ENCODE assay signal across 1 cellular context in the genomic region with DNA sequence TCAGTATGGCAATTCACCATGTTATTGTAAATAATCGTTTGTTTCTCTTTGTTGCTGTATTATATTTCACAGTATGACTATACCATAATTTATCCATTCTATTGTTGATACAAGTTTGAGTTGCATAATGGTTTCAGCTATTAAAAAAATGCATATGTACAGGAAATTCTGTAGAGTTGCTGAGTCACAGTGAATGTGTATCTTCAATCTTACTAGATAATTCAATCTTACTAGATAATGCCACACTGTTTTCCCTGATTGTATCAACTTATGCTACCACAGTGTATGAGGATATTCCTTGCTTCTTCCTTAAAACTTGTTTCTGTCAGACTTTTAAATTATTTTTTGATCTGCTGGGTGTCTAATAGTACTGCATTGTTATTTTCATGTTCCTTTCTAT.
A peak's percentile ranks its signal among the peaks of the same experiment; 100 is the strongest.
TF ChIP-seq lines count a peak whose summit lies in the region.

No MANE protein-coding gene starts in this region.

TF ChIP-seq in K562, 482 proteins besides CTCF, POLR2A, EP300 and RAD21 (continued from another document):
- TF ChIP-seq THRB (CRISPR knock-in tag; conservative IDR thresholded peaks at IDR 0.05) (no peak), SOX6 (IDR thresholded peaks at IDR 0.05) (peak; percentile 75; the same call in 1 of the 2 replicates), ZNF57 (CRISPR knock-in tag; IDR thresholded peaks at IDR 0.05) (no peak), TFAM (CRISPR knock-in tag; conservative IDR thresholded peaks at IDR 0.05) (no peak), ZC3H4 (CRISPR knock-in tag; IDR thresholded peaks at IDR 0.05; ENCODE audit: borderline replicate concordance) (no peak), ATF3 (IDR thresholded peaks at IDR 0.05) (peak; percentile 55), ATF3 (CRISPR knock-in tag; conservative IDR thresholded peaks at IDR 0.05) (no peak), EP400 (IDR thresholded peaks at IDR 0.05) (peak; percentile 48), ZNF766 (CRISPR knock-in tag; conservative IDR thresholded peaks at IDR 0.05) (no peak), ZNF324 (CRISPR knock-in tag; IDR thresholded peaks at IDR 0.05) (no peak), NCOR1 (IDR thresholded peaks at IDR 0.05) (peak; percentile 25), ZNF212 (CRISPR knock-in tag; IDR thresholded peaks at IDR 0.05) (no peak), ETV6 (IDR thresholded peaks at IDR 0.05; ENCODE audit: borderline replicate concordance in 1 of 2, low read depth in 2 of 2, low read length in 1 of 2) (no peak), ETV6 (CRISPR knock-in tag; IDR thresholded peaks at IDR 0.05; ENCODE audit: borderline replicate concordance) (no peak), ZNF561 (CRISPR knock-in tag; conservative IDR thresholded peaks at IDR 0.05) (no peak), ZNF511 (CRISPR knock-in tag; IDR thresholded peaks at IDR 0.05) (no peak), ZNF586 (CRISPR knock-in tag; conservative IDR thresholded peaks at IDR 0.05) (no peak), ZNF197 (CRISPR knock-in tag; IDR thresholded peaks at IDR 0.05; ENCODE audit: low read depth) (no peak), SMAD4 (CRISPR knock-in tag; conservative IDR thresholded peaks at IDR 0.05) (no peak), ELK1 (CRISPR knock-in tag; IDR thresholded peaks at IDR 0.05) (no peak), CBX5 (IDR thresholded peaks at IDR 0.05; ENCODE audit: borderline replicate concordance, low read depth) (no peak), ARID1B (IDR thresholded peaks at IDR 0.05) (peak; percentile 76), HIVEP1 (CRISPR knock-in tag; IDR thresholded peaks at IDR 0.05) (no peak), RAD51 (IDR thresholded peaks at IDR 0.05; ENCODE audit: borderline replicate concordance, low read depth) (no peak), GTF2E2 (tag; IDR thresholded peaks at IDR 0.05) (no peak), U2AF1 (optimal IDR thresholded peaks at IDR 0.05; ENCODE audit: low read depth, low read length) (no peak)
- TF ChIP-seq, protein P1, sequence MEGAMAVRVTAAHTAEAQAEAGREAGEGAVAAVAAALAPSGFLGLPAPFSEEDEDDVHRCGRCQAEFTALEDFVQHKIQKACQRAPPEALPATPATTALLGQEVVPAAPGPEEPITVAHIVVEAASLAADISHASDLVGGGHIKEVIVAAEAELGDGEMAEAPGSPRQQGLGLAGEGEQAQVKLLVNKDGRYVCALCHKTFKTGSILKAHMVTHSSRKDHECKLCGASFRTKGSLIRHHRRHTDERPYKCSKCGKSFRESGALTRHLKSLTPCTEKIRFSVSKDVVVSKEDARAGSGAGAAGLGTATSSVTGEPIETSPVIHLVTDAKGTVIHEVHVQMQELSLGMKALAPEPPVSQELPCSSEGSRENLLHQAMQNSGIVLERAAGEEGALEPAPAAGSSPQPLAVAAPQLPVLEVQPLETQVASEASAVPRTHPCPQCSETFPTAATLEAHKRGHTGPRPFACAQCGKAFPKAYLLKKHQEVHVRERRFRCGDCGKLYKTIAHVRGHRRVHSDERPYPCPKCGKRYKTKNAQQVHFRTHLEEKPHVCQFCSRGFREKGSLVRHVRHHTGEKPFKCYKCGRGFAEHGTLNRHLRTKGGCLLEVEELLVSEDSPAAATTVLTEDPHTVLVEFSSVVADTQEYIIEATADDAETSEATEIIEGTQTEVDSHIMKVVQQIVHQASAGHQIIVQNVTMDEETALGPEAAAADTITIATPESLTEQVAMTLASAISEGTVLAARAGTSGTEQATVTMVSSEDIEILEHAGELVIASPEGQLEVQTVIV (CRISPR knock-in tag; IDR thresholded peaks at IDR 0.05; ENCODE audit: borderline replicate concordance): no peak
- TF ChIP-seq, protein P2, sequence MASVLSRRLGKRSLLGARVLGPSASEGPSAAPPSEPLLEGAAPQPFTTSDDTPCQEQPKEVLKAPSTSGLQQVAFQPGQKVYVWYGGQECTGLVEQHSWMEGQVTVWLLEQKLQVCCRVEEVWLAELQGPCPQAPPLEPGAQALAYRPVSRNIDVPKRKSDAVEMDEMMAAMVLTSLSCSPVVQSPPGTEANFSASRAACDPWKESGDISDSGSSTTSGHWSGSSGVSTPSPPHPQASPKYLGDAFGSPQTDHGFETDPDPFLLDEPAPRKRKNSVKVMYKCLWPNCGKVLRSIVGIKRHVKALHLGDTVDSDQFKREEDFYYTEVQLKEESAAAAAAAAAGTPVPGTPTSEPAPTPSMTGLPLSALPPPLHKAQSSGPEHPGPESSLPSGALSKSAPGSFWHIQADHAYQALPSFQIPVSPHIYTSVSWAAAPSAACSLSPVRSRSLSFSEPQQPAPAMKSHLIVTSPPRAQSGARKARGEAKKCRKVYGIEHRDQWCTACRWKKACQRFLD (CRISPR knock-in tag; IDR thresholded peaks at IDR 0.05): no peak
- TF ChIP-seq, protein P3, sequence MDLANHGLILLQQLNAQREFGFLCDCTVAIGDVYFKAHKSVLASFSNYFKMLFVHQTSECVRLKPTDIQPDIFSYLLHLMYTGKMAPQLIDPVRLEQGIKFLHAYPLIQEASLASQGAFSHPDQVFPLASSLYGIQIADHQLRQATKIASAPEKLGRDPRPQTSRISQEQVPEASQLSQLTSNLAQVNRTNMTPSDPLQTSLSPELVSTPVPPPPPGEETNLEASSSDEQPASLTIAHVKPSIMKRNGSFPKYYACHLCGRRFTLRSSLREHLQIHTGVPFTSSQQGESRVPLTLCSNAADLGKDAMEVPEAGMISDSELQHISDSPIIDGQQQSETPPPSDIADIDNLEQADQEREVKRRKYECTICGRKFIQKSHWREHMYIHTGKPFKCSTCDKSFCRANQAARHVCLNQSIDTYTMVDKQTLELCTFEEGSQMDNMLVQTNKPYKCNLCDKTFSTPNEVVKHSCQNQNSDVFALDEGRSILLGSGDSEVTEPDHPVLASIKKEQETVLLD (IDR thresholded peaks at IDR 0.05): peak; percentile 65; the same call in 1 of the 2 replicates
- TF ChIP-seq, protein P4, sequence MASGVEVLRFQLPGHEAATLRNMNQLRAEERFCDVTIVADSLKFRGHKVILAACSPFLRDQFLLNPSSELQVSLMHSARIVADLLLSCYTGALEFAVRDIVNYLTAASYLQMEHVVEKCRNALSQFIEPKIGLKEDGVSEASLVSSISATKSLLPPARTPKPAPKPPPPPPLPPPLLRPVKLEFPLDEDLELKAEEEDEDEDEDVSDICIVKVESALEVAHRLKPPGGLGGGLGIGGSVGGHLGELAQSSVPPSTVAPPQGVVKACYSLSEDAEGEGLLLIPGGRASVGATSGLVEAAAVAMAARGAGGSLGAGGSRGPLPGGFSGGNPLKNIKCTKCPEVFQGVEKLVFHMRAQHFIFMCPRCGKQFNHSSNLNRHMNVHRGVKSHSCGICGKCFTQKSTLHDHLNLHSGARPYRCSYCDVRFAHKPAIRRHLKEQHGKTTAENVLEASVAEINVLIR (CRISPR knock-in tag; IDR thresholded peaks at IDR 0.05): no peak
- TF ChIP-seq, protein P5, sequence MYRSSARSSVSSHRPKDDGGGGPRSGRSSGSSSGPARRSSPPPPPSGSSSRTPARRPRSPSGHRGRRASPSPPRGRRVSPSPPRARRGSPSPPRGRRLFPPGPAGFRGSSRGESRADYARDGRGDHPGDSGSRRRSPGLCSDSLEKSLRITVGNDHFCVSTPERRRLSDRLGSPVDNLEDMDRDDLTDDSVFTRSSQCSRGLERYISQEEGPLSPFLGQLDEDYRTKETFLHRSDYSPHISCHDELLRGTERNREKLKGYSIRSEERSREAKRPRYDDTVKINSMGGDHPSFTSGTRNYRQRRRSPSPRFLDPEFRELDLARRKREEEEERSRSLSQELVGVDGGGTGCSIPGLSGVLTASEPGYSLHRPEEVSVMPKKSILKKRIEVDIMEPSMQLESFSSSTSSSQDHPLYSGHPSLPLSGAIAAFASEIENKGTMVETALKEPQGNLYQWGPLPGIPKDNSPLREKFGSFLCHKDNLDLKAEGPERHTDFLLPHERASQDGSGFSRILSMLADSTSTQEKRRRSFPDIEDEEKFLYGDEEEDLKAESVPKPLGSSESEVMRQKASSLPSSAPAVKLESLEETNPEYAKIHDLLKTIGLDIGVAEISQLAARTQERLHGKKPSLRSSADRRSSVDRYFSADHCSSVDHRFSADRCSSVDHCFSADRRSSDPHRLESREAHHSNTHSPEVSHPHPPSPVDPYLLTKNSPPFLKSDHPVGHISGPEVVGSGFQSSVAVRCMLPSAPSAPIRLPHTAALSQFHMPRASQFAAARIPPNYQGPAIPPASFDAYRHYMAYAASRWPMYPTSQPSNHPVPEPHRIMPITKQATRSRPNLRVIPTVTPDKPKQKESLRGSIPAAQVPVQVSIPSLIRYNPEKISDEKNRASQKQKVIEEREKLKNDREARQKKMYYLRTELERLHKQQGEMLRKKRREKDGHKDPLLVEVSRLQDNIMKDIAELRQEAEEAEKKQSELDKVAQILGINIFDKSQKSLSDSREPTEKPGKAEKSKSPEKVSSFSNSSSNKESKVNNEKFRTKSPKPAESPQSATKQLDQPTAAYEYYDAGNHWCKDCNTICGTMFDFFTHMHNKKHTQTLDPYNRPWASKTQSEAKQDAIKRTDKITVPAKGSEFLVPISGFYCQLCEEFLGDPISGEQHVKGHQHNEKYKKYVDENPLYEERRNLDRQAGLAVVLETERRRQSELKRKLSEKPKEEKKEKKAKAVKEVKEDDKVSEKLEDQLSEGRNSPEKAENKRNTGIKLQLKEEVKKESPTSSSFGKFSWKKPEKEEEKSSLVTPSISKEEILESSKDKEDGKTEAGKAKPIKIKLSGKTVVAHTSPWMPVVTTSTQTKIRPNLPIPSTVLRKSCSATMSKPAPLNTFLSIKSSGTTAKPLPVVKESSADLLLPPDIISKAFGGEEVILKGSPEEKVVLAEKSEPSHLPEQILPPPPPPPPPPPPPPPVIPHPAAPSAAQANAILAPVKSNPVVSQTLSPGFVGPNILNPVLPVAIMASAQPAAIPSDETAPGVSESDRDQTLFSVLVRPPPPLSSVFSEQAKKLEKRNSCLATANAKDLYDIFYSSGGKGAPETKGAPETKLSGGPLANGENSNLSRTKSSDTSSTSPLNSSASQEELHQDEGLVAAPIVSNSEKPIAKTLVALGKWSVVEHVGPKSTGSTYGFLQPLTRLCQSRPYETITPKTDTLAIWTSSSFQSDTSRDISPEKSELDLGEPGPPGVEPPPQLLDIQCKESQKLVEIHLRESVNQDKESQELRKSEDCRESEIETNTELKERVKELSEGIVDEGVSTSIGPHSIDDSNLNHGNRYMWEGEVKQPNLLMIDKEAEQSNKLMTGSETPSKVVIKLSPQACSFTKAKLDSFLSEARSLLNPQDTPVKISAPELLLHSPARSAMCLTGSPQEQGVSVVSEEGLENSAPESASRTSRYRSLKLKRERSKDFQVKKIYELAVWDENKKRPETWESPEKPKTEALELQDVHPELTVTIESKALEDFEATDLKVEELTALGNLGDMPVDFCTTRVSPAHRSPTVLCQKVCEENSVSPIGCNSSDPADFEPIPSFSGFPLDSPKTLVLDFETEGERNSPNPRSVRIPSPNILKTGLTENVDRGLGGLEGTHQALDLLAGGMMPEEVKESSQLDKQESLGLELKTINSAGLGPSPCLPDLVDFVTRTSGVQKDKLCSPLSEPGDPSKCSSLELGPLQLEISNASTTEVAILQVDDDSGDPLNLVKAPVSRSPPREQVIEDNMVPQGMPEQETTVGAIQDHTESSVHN (IDR thresholded peaks at IDR 0.05; ENCODE audit: borderline replicate concordance in 1 of 2, low read depth in 1 of 2): 0 out of 4 replicates have a peak, but pooled peaks of 1 of the 2 experiments have one; percentile 25
